14 cellular contexts compared by ENCODE assay signal in the genomic region with DNA sequence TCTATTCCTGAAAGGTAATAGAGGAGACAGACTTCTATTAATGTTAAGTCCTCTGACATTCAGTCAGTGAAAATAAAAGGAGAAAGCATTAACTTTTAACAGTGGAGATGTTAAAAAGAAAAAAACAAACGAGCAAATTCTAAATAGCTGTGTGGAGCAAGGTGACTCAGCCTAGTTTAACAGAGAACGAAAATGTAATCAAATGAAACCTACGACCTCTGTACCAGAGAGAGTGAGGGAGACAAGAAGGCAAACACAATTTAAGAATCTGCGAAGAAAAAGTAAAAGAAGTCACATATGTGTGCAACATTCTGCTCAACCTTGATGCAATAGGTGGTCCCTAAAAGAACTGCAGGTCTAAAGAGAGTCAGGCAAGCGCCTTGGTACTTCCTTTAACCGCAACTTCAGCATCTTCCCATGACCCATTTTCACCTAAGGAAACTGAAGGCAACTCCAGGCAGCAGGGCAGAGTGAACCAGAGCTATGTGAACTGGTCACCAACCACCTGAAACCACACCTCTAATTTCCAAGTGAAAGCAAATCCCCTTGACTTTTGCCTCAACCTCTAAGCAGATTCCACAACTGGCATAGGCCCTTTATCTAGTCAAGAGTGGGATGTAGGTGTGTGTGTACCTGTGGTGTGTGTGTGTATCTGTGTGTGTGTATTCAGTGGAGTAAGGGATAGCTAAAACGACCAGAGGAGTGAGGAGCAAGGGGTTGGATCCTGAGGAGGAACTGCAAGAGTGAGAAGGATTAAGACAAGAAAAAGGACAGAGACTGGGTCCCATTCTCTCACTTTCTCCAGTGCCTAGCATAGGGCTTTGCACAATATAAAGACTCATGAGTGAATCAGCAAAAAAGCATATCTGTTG. TPM values are rescaled to one million over a fixed set of nuclear protein-coding genes. Genes with fewer than 3 reads are reported as not detected.
DNase-seq lines count a peak whose midpoint lies in the region; ATAC-seq and TF ChIP-seq lines count a peak whose summit lies in the region.
"Had no signal": no experiment of that assay in that cellular context is flagged by ENCODE, and none has a peak within 500 bp of the region (broad histone marks: within the 10 kb centered on the region; RNA-seq: fewer than 3 reads in every experiment).

No MANE protein-coding gene starts in this region.

- intact Hi-C loops in sigmoid colon (cut with DNase I) = loop anchor here (5.0 kb wide), 1 partner anchor 39 kb away; no protein-coding TSS in a partner anchor

- in situ Hi-C loops in GM23248 (cut with MboI) = no loop called here

- no peaks in the 10 kb centered on the region for H3K79me2 ChIP-seq in GM23248 (ENCODE audit: insufficient read depth)

- no peak overlapping the region for H2AFZ ChIP-seq in GM23248

- no peaks in the 10 kb centered on the region for H3K36me3 ChIP-seq in GM23248 (ENCODE audit: low read depth)
- no peaks in the 10 kb centered on the region for H3K36me3 ChIP-seq in adipocyte (ENCODE audit: control insufficient read depth, insufficient read depth, low read length, severe bottlenecking)
- H3K36me3 ChIP-seq in right atrium auricular region = no peaks in the 10 kb centered on the region
- no peaks in the 10 kb centered on the region for H3K36me3 ChIP-seq in sigmoid colon
- H3K36me3 ChIP-seq: BLaER1 treated with 17β-estradiol and CSF1 and Interleukin-3, amounts not matched to agents 10 nM and 100 nM had no signal

- TF ChIP-seq CTCF in right atrium auricular region (IDR thresholded peaks at IDR 0.05) (no peak), sigmoid colon (IDR thresholded peaks at IDR 0.05) (no peak)

- H4K20me1 ChIP-seq in GM23248 (ENCODE audit: insufficient read depth) = no peaks in the 10 kb centered on the region
- H4K20me1 ChIP-seq: BLaER1 treated with 17β-estradiol and CSF1 and Interleukin-3, amounts not matched to agents 10 nM and 100 nM had no signal

- H3K9me3 ChIP-seq in GM23248 (ENCODE audit: low read depth) (no peaks in the 10 kb centered on the region), adipocyte (ENCODE audit: control insufficient read depth, low read length) (no peaks in the 10 kb centered on the region), right atrium auricular region (no peaks in the 10 kb centered on the region), sigmoid colon (no peaks in the 10 kb centered on the region)
- H3K9me3 ChIP-seq: BLaER1 treated with 17β-estradiol and CSF1 and Interleukin-3, amounts not matched to agents 10 nM and 100 nM had no signal

- no peak overlapping the region for H3K4me2 ChIP-seq in GM23248 (ENCODE audit: unreplicated experiment)
- H3K4me2 ChIP-seq: BLaER1 treated with 17β-estradiol and CSF1 and Interleukin-3, amounts not matched to agents 10 nM and 100 nM had no signal

- DNase-seq in GM23248 (peak; percentile 27), adipocyte (ENCODE audit: low read depth) (no peak), right atrium auricular region (ENCODE audit: low spot score) (no peak), sigmoid colon (no peak), NK-92 (lab: John Stamatoyannopoulos, UW; ENCODE audit: unreplicated experiment) (no peak), SIG-M5 treated with dmso at 0.1 percent for 504 hours (lab: John Stamatoyannopoulos, UW; ENCODE audit: unreplicated experiment) (no peak), NCI-H226 (no peak)
- DNase-seq: NCI-H2029 treated with DMSO at 0.1 percent for 48 hours, NCI-H774, SHP77 had no signal

- ATAC-seq in GM18519 (IDR thresholded peaks at IDR 0.05; ENCODE audit: low FRiP score, unreplicated experiment) = no peak

- H3F3A ChIP-seq in GM23248 (ENCODE audit: insufficient read depth) = no peaks in the 10 kb centered on the region

- no peak overlapping the region for H3K9ac ChIP-seq in GM23248
- H3K9ac ChIP-seq in adipocyte (ENCODE audit: low read length) = peak overlapping the region; percentile 33
- H3K9ac ChIP-seq: BLaER1 treated with 17β-estradiol and CSF1 and Interleukin-3, amounts not matched to agents 10 nM and 100 nM had no signal

- H3K4me3 ChIP-seq in GM23248 = no peak overlapping the region
- no peak overlapping the region for H3K4me3 ChIP-seq in adipocyte (ENCODE audit: low read length)
- no peak overlapping the region for H3K4me3 ChIP-seq in right atrium auricular region
- H3K4me3 ChIP-seq in sigmoid colon = no peak overlapping the region
- H3K4me3 ChIP-seq: BLaER1 treated with 17β-estradiol and CSF1 and Interleukin-3, amounts not matched to agents 10 nM and 100 nM had no signal

- 63 to 67% methylated on average over 7 of the region's 7 CpGs for WGBS in GM23248 (ENCODE audit: low coverage in 1 of 2, low lambda C conversion rate in 2 of 2, missing lambda C conversion rate in 2 of 2), 2 experiments
- WGBS in sigmoid colon, 2 donors = 31 to 66% methylated on average over 7 of the region's 7 CpGs

- TF ChIP-seq EP300 in sigmoid colon (IDR thresholded peaks at IDR 0.05) = no peak

- TF ChIP-seq POLR2A in sigmoid colon (IDR thresholded peaks at IDR 0.05) = no peak

- H3K9me2 ChIP-seq in GM23248 (ENCODE audit: insufficient read depth) = no peaks in the 10 kb centered on the region

- H3K4me1 ChIP-seq in GM23248 (ENCODE audit: insufficient read depth) = no peaks in the 10 kb centered on the region
- peaks cover 44% of the 10 kb centered on the region for H3K4me1 ChIP-seq in adipocyte (ENCODE audit: control insufficient read depth, insufficient read depth, low read length)
- peaks cover 0 to 32% of the 10 kb centered on the region in 2 donors for H3K4me1 ChIP-seq in right atrium auricular region
- peaks cover 0 to 28% (median 27%) of the 10 kb centered on the region in 4 donors for H3K4me1 ChIP-seq in sigmoid colon

- H3K27ac ChIP-seq in GM23248 = no peak overlapping the region
- H3K27ac ChIP-seq in right atrium auricular region = peak overlapping the region; percentile 25 to 68
- H3K27ac ChIP-seq in sigmoid colon = peak overlapping the region; percentile 43 to 69 (median 56)
- H3K27ac ChIP-seq: BLaER1 treated with 17β-estradiol and CSF1 and Interleukin-3, amounts not matched to agents 10 nM and 100 nM had no signal

- H3K27me3 ChIP-seq in GM23248 (replicated peaks; ENCODE audit: insufficient read depth) (no peaks in the 10 kb centered on the region), adipocyte (replicated peaks; ENCODE audit: control insufficient read depth, insufficient read depth, low read length) (no peaks in the 10 kb centered on the region), right atrium auricular region (no peaks in the 10 kb centered on the region), sigmoid colon (no peaks in the 10 kb centered on the region)
- H3K27me3 ChIP-seq: BLaER1 treated with 17β-estradiol and CSF1 and Interleukin-3, amounts not matched to agents 10 nM and 100 nM had no signal

RNA-seq across cellular contexts. Expression of a gene that starts 43.0 kb away (rescaled TPM):
- 0.51 and 0.76 TPM in 2 replicates for total RNA-seq in GM23248 (2014; rRNA removed; shearing (Covaris generic))
- 1.8 and 2.6 TPM in 2 replicates for polyA plus RNA-seq in GM23248 (2016; fragmentation: Nextera tagmentation; extraction: Ambion mirVana)
- total RNA-seq in right atrium auricular region = 1 to 10 TPM; 8.9 to 9.8 TPM
- 1 to 10 TPM; 2.9 to 8.0 (median 5.9) TPM for total RNA-seq in sigmoid colon
- polyA plus RNA-seq in sigmoid colon = under 1 TPM in 2 of 3 donors, not detected in 1; under 0.01 to 0.60 TPM
- total RNA-seq: activated CD8-positive, alpha-beta memory T cell treated with anti-CD3 and anti-CD28 coated beads for 36 hours; mononuclear cell had no signal
